Comparison of ENCODE assay signal across 8 cellular contexts in the genomic region with DNA sequence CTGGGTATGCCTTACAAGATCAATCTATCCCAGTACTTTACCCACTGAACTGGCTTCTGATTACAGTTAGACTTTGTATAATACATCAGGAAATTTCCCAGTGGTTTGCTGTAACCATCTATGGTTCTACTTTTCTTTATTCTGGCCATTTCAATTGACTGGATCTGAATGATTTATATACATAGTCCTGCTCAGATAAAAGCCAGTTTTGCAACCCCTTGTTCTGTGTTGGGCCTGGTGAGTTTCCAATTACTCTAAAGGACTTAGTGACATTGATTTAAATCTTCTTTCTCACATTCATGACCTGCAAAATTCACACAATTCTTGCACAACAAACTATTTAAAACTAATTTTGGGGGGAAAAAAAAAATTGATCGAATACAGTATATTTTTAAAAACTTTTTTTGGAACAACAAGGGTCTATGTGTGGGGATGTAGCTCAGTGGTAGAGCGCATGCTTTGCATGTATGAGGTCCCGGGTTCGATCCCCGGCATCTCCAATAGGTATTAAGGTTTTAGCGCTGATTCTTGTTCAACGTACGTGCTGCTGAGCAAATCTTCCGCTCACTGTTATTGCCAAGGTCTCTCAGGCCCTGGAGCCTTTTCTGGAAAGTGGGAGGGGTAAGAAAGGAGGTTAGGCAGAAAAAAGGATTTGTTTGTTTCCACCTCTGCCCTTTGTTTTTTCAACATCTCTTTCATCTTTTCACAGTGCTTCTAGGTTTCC.
DNase-seq lines count a peak whose midpoint lies in the region; ATAC-seq and TF ChIP-seq lines count a peak whose summit lies in the region.

No MANE protein-coding gene starts in this region.

- H3K9me3 ChIP-seq in BE2C, result no peaks in the 10 kb centered on the region

- H3K27me3 Mint-ChIP-seq in glutamatergic neuron (ENCODE audit: unreplicated experiment), result peaks cover 4% of the 10 kb centered on the region

- H3K4me3 ChIP-seq in BE2C (ENCODE audit: low read depth, low read length), result no peak overlapping the region

- H3K36me3 ChIP-seq in BE2C, result no peaks in the 10 kb centered on the region

- no peak overlapping the region for H3K4me3 Mint-ChIP-seq in glutamatergic neuron (ENCODE audit: unreplicated experiment)

- H3K27me3 ChIP-seq in BE2C, result no peaks in the 10 kb centered on the region

- no peak overlapping the region for H3K27ac Mint-ChIP-seq in glutamatergic neuron (ENCODE audit: unreplicated experiment)

- H3K36me3 Mint-ChIP-seq in glutamatergic neuron (ENCODE audit: unreplicated experiment), result peaks cover 7% of the 10 kb centered on the region

- peak; percentile 50 for ATAC-seq in HG02885 (IDR thresholded peaks at IDR 0.05; ENCODE audit: poor library complexity, unreplicated experiment)
- ATAC-seq in HG02840 (IDR thresholded peaks at IDR 0.05; ENCODE audit: low FRiP score, unreplicated experiment), result no peak

- DNase-seq in BE2C (peak; percentile 75), SKM-1 (lab: John Stamatoyannopoulos, UW; ENCODE audit: unreplicated experiment) (peak; percentile 33), glutamatergic neuron (peak; percentile 35), activated gamma-delta T cell treated with Interleukin-2 at 50 U/mL for 16 hours (no peak), NCI-H345 (lab: John Stamatoyannopoulos, UW) (no peak), cortex of kidney (lab: John Stamatoyannopoulos, UW) (no peak)

- no peak for TF ChIP-seq CTCF in BE2C (IDR thresholded peaks at IDR 0.05; ENCODE audit: low read depth, low read length)
- no peak for TF ChIP-seq CTCF in glutamatergic neuron (IDR thresholded peaks at IDR 0.05; ENCODE audit: partially characterized antibody, unreplicated experiment)

- H3K4me1 Mint-ChIP-seq in glutamatergic neuron (ENCODE audit: low read depth, unreplicated experiment), result peaks cover 9% of the 10 kb centered on the region

- no peaks in the 10 kb centered on the region for H3K4me1 ChIP-seq in BE2C

- H3K9me3 Mint-ChIP-seq in glutamatergic neuron (ENCODE audit: unreplicated experiment), result peaks cover 12% of the 10 kb centered on the region

Comparison
In these comparisons a context has a peak if more than half of its experiments do, and no peak if none do; other contexts are left out.
1. DNase-seq: peak in BE2C (single experiment), SKM-1 (single experiment) and glutamatergic neuron (single experiment); none in activated gamma-delta T cell treated with Interleukin-2 at 50 U/mL for 16 hours (single experiment), NCI-H345 (single experiment) and cortex of kidney (single experiment).